In genomic region chr3:113783463-113783862, GRCh38 we compare ENCODE assay signal across 8 cellular contexts.
DNase-seq lines count a peak whose midpoint lies in the region; ATAC-seq lines count a peak whose summit lies in the region.

No MANE protein-coding gene starts in this region.

- DNase-seq in Ammon's horn (ENCODE audit: low spot score) (peak; percentile 6), NOMO-1 (lab: John Stamatoyannopoulos, UW; ENCODE audit: unreplicated experiment in 2 of 2) (peak; percentile 38 to 72), fibroblast of the conjunctiva (ENCODE audit: low read depth) (peak; percentile 82), islet precursor cell (no peak)
- DNase-seq in activated effector memory CD4-positive, alpha-beta T cell treated with Interleukin-2 at 50 U/mL for 16 hours = no peak
- no peak for DNase-seq in stimulated activated CD8-positive, alpha-beta memory T cell treated with anti-CD3 and anti-CD28 coated beads, Interleukin-4, amount 100 ng/mL, for 48 hours
- DNase-seq in activated CD4-positive, alpha-beta T cell treated with anti-CD3 and anti-CD28 coated beads, Interleukin-2, amount 50 U/mL, for 48 hours = no peak

- peak; percentile 55 for ATAC-seq in GM21825 (IDR thresholded peaks at IDR 0.05; ENCODE audit: unreplicated experiment)

Comparison
In these comparisons a context has a peak if more than half of its experiments do, and no peak if none do; other contexts are left out.
1. DNase-seq: peak in Ammon's horn (single experiment), NOMO-1 (2 of 2) and fibroblast of the conjunctiva (single experiment); none in islet precursor cell (single experiment), activated effector memory CD4-positive, alpha-beta T cell treated with Interleukin-2 at 50 U/mL for 16 hours (single experiment), stimulated activated CD8-positive, alpha-beta memory T cell treated with anti-CD3 and anti-CD28 coated beads, Interleukin-4, amount 100 ng/mL, for 48 hours (single experiment) and activated CD4-positive, alpha-beta T cell treated with anti-CD3 and anti-CD28 coated beads, Interleukin-2, amount 50 U/mL, for 48 hours (0 of 2).